In the genomic region with DNA sequence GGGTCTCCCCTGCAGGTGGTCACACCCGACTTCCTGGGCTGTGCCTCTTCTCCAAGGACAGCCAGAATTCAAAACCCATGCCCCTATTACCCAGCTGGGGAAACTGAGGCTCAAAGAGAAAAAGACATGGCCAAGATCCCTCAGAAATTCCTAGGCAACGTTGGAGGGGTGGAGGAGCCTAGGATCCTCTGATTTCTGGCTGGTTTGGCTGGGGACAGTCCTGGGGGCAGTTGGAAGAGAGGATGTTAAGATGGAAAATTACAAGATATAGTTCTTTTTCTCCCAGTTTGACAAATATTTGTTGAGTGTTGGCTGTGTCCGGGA, we compare ENCODE assay signal across 1 cellular context.
TF ChIP-seq lines count a peak whose summit lies in the region.

No MANE protein-coding gene starts in this region.

TF ChIP-seq in IMR-90, 13 proteins besides CTCF, POLR2A, EP300 and RAD21:
- no peak for TF ChIP-seq BHLHE40 (IDR thresholded peaks at IDR 0.05; ENCODE audit: low read depth, low read length)
- TF ChIP-seq FOS (IDR thresholded peaks at IDR 0.05; ENCODE audit: low read depth, low read length), result no peak
- no peak for TF ChIP-seq NFE2L2 (IDR thresholded peaks at IDR 0.05; ENCODE audit: low read depth, low read length)
- TF ChIP-seq RFX5 (IDR thresholded peaks at IDR 0.05; ENCODE audit: low read depth, low read length), result no peak
- TF ChIP-seq MXI1 (IDR thresholded peaks at IDR 0.05; ENCODE audit: borderline replicate concordance, low read depth, low read length), result no peak
